Comparison of ENCODE assay signal across 20 cellular contexts in genomic region chr10:119256897-119257296, GRCh38.
"Had no signal": no experiment of that assay in that cellular context is flagged by ENCODE, and none has a peak within 500 bp of the region (broad histone marks: within the 10 kb centered on the region; RNA-seq: fewer than 3 reads in every experiment).

No MANE protein-coding gene starts in this region.

- H3K9me3 Mint-ChIP-seq: naive thymus-derived CD8-positive, alpha-beta T cell had no signal

- DNase-seq: cortex of kidney; effector memory CD4-positive, alpha-beta T cell; head of caudate nucleus; mammary epithelial cell; mucosa of descending colon; naive thymus-derived CD8-positive, alpha-beta T cell; nucleus accumbens; small intestine; stimulated activated CD4-positive, alpha-beta T cell treated with anti-CD3 and anti-CD28 coated beads, Interleukin-12 subunit alpha, Interleukin-12 subunit beta, amount 100 ng/mL, for 4 hours; stimulated activated naive CD4-positive, alpha-beta T cell; stomach; substantia nigra; transverse colon had no signal

- H3K9me3 ChIP-seq: esophagus muscularis mucosa, mucosa of descending colon, ovary, right atrium auricular region, stomach, thoracic aorta, transverse colon had no signal

- H3K4me3 Mint-ChIP-seq: naive thymus-derived CD8-positive, alpha-beta T cell; neural progenitor cell had no signal

- H3K36me3 ChIP-seq: neural progenitor cell, ovary, right atrium auricular region, stomach, thoracic aorta, transverse colon had no signal

- H3K27me3 ChIP-seq: esophagus muscularis mucosa, hepatocyte, neural progenitor cell, ovary, right atrium auricular region, stomach, transverse colon had no signal

- ATAC-seq: mucosa of descending colon; naive thymus-derived CD8-positive, alpha-beta T cell had no signal

- H3K27ac Mint-ChIP-seq: neural progenitor cell had no signal

- H3K4me3 ChIP-seq: esophagus muscularis mucosa, hepatocyte, mucosa of descending colon, neural progenitor cell, ovary, right atrium auricular region, stomach, thoracic aorta, transverse colon had no signal

- H3K27me3 Mint-ChIP-seq: naive thymus-derived CD8-positive, alpha-beta T cell had no signal

- H3K27ac ChIP-seq: epithelial cell of prostate, hepatocyte, neural progenitor cell had no signal
